Comparison of ENCODE assay signal across 30 cellular contexts in genomic region chr1:39505289-39505688, GRCh38. TPM values are rescaled to one million over a fixed set of nuclear protein-coding genes. Genes with fewer than 3 reads are reported as not detected.
A peak's percentile ranks its signal among the peaks of the same experiment; 100 is the strongest.
DNase-seq lines count a peak whose midpoint lies in the region; FAIRE-seq and TF ChIP-seq lines count a peak whose summit lies in the region.
"Had no signal": no experiment of that assay in that cellular context is flagged by ENCODE, and none has a peak within 500 bp of the region (broad histone marks: within the 10 kb centered on the region; RNA-seq: fewer than 3 reads in every experiment).

No MANE protein-coding gene starts in this region.

- no peak overlapping the region for H3K4me3 ChIP-seq in mammary epithelial cell (replicated peaks in 1 of 3; ENCODE audit: insufficient read depth in 1 of 3, low read depth in 2 of 3, low read length in 3 of 3)
- no peak overlapping the region for H3K4me3 ChIP-seq in breast epithelium
- no peak overlapping the region for H3K4me3 ChIP-seq in bronchial epithelial cell (ENCODE audit: low read depth, low read length)
- H3K4me3 ChIP-seq in epithelial cell of esophagus (ENCODE audit: low read length), result no peak overlapping the region
- no peak overlapping the region for H3K4me3 ChIP-seq in osteoblast (ENCODE audit: insufficient read depth, low read length)
- H3K4me3 ChIP-seq: BLaER1, GM12878 had no signal

- H4K20me1 ChIP-seq in mammary epithelial cell (ENCODE audit: insufficient read depth, low read length) (no peaks in the 10 kb centered on the region), osteoblast (ENCODE audit: insufficient read depth, low read length) (no peaks in the 10 kb centered on the region)
- H4K20me1 ChIP-seq: BLaER1 had no signal

- no peak for TF ChIP-seq CTCF in mammary epithelial cell (conservative IDR thresholded peaks at IDR 0.05 in 1 of 2, IDR thresholded peaks at IDR 0.05 in 1 of 2; ENCODE audit: extremely low read depth in 1 of 2, insufficient read depth in 1 of 2, low read depth in 1 of 2, low read length in 2 of 2)
- TF ChIP-seq CTCF in breast epithelium (IDR thresholded peaks at IDR 0.05), result no peak
- no peak for TF ChIP-seq CTCF in bronchial epithelial cell (IDR thresholded peaks at IDR 0.05; ENCODE audit: insufficient read depth, low read length, severe bottlenecking)
- TF ChIP-seq CTCF in epithelial cell of esophagus (IDR thresholded peaks at IDR 0.05; ENCODE audit: insufficient read depth, low read depth, low read length, missing control alignments), result no peak
- TF ChIP-seq CTCF in osteoblast (IDR thresholded peaks at IDR 0.05; ENCODE audit: extremely low read depth, low read depth, low read length), result no peak
- TF ChIP-seq CTCF in GM13977 (IDR thresholded peaks at IDR 0.05; ENCODE audit: extremely low read depth, insufficient read depth, missing control alignments), result no peak

- peaks cover 9% of the 10 kb centered on the region for H3K4me1 ChIP-seq in mammary epithelial cell (ENCODE audit: insufficient read depth, low read length)
- no peaks in the 10 kb centered on the region for H3K4me1 ChIP-seq in breast epithelium
- peaks cover 13% of the 10 kb centered on the region for H3K4me1 ChIP-seq in osteoblast (ENCODE audit: insufficient read depth, low read length)
- H3K4me1 ChIP-seq: BE2C had no signal

- no peak overlapping the region for H3K9ac ChIP-seq in mammary epithelial cell (ENCODE audit: insufficient read depth, low read length)
- H3K9ac ChIP-seq: BLaER1 had no signal

- no peaks in the 10 kb centered on the region for H3K27me3 ChIP-seq in mammary epithelial cell (ENCODE audit: insufficient read depth, low read length)
- no peaks in the 10 kb centered on the region for H3K27me3 ChIP-seq in breast epithelium
- H3K27me3 ChIP-seq in bronchial epithelial cell (ENCODE audit: control insufficient read depth, insufficient read depth, low read length), result no peaks in the 10 kb centered on the region
- H3K27me3 ChIP-seq in osteoblast (ENCODE audit: insufficient read depth, low read length), result no peaks in the 10 kb centered on the region
- H3K27me3 ChIP-seq: BE2C, BLaER1 had no signal

- H3K27ac ChIP-seq in mammary epithelial cell (ENCODE audit: insufficient read depth, low read depth, low read length) (no peak overlapping the region), breast epithelium (no peak overlapping the region), osteoblast (ENCODE audit: low read depth, low read length) (no peak overlapping the region)
- H3K27ac ChIP-seq: BLaER1 had no signal

- no peak for DNase-seq in mammary epithelial cell
- DNase-seq in breast epithelium (ENCODE audit: low spot score in 2 of 2), result no peak
- peak; percentile 46 for DNase-seq in bronchial epithelial cell (ENCODE audit: low read depth)
- DNase-seq in epithelial cell of esophagus (ENCODE audit: low read depth), result peak; percentile 24
- DNase-seq in osteoblast (ENCODE audit: insufficient read length, low spot score, missing footprints), result no peak
- DNase-seq in GM13977 (ENCODE audit: low spot score), result no peak
- DNase-seq: 8988T; ACHN; BE2C; C1 segment of cervical spinal cord; CD4-positive, CD25-positive, alpha-beta regulatory T cell; CD8-positive, alpha-beta memory T cell; COR-L47; DMS 273 treated with DMSO at 0.1 percent for 48 hours; DMS153; DMS79; DND-41; EL; GDM1 had no signal

- dilution Hi-C loops in mammary epithelial cell (cut with HindIII; ENCODE audit: low sequenced_read_pairs), result no loop called here

- FAIRE-seq in bronchial epithelial cell (lab: Jason Lieb, UNC), result no peak
- FAIRE-seq: A204.1, GM12878, GM12892, GM19239 had no signal

- no peaks in the 10 kb centered on the region for H3K79me2 ChIP-seq in mammary epithelial cell (ENCODE audit: insufficient read depth, low read length)
- no peaks in the 10 kb centered on the region for H3K79me2 ChIP-seq in osteoblast (ENCODE audit: insufficient read depth, low read length)

- H3K36me3 ChIP-seq in mammary epithelial cell (ENCODE audit: insufficient read depth, low read length), result no peaks in the 10 kb centered on the region
- H3K36me3 ChIP-seq in breast epithelium, result no peaks in the 10 kb centered on the region
- no peaks in the 10 kb centered on the region for H3K36me3 ChIP-seq in bronchial epithelial cell (ENCODE audit: control insufficient read depth, insufficient read depth, low read length)
- H3K36me3 ChIP-seq in osteoblast (ENCODE audit: insufficient read depth, low read length), result no peaks in the 10 kb centered on the region
- H3K36me3 ChIP-seq: BE2C, BLaER1 had no signal

- H3K4me2 ChIP-seq in mammary epithelial cell (ENCODE audit: insufficient read depth, low read depth, low read length) (no peak overlapping the region), osteoblast (ENCODE audit: insufficient read depth, low read length) (no peak overlapping the region)
- H3K4me2 ChIP-seq: BLaER1 had no signal

- in situ Hi-C loops in mammary epithelial cell (cut with MboI; ENCODE audit: low sequenced_read_pairs in 2 of 2) (no loop called here), GM13977 (cut with MboI; ENCODE audit: low pct_unique_long_range_greater_than_20kb, low sequenced_read_pairs, unreplicated experiment) (no loop called here)

- no TSS peak for BruUV-seq in mammary epithelial cell (replicated peaks; lab: Mats Ljungman, UMichigan)

- no peaks in the 10 kb centered on the region for H3K9me3 ChIP-seq in mammary epithelial cell (replicated peaks; ENCODE audit: insufficient read depth, low read length)
- no peaks in the 10 kb centered on the region for H3K9me3 ChIP-seq in breast epithelium
- H3K9me3 ChIP-seq in osteoblast (ENCODE audit: low read depth, low read length), result no peaks in the 10 kb centered on the region
- H3K9me3 ChIP-seq: BE2C, BLaER1 had no signal

- H2AFZ ChIP-seq in mammary epithelial cell (ENCODE audit: low read depth, low read length), result peak overlapping the region; percentile 29
- H2AFZ ChIP-seq in osteoblast (ENCODE audit: low read length), result no peak overlapping the region

- TF ChIP-seq POLR2A in breast epithelium (IDR thresholded peaks at IDR 0.05), result no peak

- intact Hi-C loops in mammary epithelial cell (cut with micrococcal nuclease) (no loop called here), breast epithelium (cut with DNase I; ENCODE audit: low total_unique reads) (no loop called here)

- CTCF ChIA-PET in mammary epithelial cell (lab: Charles Lee; ENCODE audit: low non-redundant PET), result no interaction called here

RNA-seq across cellular contexts. Expression of gene BMP8A, which starts 13.9 kb away (rescaled TPM):
- under 1 TPM in 1 of 2 donors, not detected in 1; 0.50 TPM for total RNA-seq in mammary epithelial cell
- not detected for polyA plus RNA-seq in mammary epithelial cell
- not detected for polyA minus RNA-seq in mammary epithelial cell
- total RNA-seq in breast epithelium, result under 1 TPM in 1 of 3 donors, not detected in 2; 0.33 TPM
- not detected in 2 replicates for total RNA-seq in bronchial epithelial cell
- 0.72 and 2.4 TPM in 2 replicates for total RNA-seq in osteoblast
- total RNA-seq: A673; CD4-positive, alpha-beta memory T cell; Daoy; G401; GM12878 had no signal
- polyA plus RNA-seq: AG04450; CD14-positive monocyte; CD4-positive, alpha-beta memory T cell; CD4-positive, CD25-positive, alpha-beta regulatory T cell; CD8-positive, alpha-beta memory T cell; GM12878 had no signal

Comparison
In these comparisons a context has a peak if more than half of its experiments do, and no peak if none do; other contexts are left out.
1. DNase-seq: peak in bronchial epithelial cell (single experiment) and epithelial cell of esophagus (single experiment); none in mammary epithelial cell (single experiment), breast epithelium (0 of 2), osteoblast (single experiment) and GM13977 (single experiment).